Comparison of ENCODE assay signal across 1 cellular context in the genomic region with DNA sequence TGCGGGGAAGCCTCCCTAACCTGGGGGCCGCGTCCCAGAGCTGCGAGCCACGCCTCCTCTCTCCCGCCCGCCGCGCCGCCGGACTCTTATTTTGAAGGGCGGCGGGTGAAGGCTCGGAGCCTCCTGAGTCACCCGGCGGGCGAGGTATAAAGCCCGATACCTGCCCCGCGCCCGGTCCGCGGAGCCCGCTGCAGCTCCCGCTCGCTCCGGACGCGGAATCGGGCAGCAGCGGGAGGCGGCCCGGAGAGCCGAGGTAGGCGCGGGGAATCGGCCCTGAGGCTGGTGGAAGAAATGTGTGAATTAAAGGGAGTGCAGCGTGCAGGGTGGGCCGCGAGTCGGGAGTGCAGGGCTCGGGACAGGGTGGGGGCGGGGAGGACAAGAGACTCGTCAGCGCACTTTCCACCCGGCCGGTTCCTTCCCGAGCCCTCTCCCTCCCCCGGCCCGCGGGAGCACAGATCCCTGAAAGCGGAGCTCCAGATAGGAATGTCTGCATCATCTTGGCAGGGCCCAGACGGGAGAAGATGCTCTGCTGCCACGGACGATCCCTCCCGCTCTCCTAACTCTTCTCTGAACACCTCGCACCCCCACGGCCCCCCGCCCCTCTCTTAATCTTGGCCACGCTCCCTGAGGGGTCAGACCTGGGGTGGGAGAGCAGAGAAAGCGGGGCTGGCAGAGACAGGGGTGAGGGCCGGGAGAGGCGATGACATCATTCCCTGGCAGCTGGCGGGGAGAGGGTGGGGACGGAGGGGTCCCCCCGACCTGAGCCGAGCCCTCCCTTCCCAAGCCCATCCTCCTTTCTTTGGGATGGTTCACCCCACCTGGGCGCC.
TF ChIP-seq lines count a peak whose summit lies in the region.

No MANE protein-coding gene starts in this region.

TF ChIP-seq in HEK293, 187 proteins besides CTCF, POLR2A, EP300 and RAD21 (continued from another document and continues in another):
- TF ChIP-seq, protein P1, sequence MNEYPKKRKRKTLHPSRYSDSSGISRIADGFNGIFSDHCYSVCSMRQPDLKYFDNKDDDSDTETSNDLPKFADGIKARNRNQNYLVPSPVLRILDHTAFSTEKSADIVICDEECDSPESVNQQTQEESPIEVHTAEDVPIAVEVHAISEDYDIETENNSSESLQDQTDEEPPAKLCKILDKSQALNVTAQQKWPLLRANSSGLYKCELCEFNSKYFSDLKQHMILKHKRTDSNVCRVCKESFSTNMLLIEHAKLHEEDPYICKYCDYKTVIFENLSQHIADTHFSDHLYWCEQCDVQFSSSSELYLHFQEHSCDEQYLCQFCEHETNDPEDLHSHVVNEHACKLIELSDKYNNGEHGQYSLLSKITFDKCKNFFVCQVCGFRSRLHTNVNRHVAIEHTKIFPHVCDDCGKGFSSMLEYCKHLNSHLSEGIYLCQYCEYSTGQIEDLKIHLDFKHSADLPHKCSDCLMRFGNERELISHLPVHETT (tag by site-specific recombination; IDR thresholded peaks at IDR 0.05) = no peak
- peak; percentile 17; the same call in 1 of the 2 replicates for TF ChIP-seq ZNF341 (tag by site-specific recombination; IDR thresholded peaks at IDR 0.05; ENCODE audit: low read depth)
- TF ChIP-seq ZNF510 (tag by site-specific recombination; IDR thresholded peaks at IDR 0.05; ENCODE audit: insufficient replicate concordance) = no peak
- TF ChIP-seq, protein P2, sequence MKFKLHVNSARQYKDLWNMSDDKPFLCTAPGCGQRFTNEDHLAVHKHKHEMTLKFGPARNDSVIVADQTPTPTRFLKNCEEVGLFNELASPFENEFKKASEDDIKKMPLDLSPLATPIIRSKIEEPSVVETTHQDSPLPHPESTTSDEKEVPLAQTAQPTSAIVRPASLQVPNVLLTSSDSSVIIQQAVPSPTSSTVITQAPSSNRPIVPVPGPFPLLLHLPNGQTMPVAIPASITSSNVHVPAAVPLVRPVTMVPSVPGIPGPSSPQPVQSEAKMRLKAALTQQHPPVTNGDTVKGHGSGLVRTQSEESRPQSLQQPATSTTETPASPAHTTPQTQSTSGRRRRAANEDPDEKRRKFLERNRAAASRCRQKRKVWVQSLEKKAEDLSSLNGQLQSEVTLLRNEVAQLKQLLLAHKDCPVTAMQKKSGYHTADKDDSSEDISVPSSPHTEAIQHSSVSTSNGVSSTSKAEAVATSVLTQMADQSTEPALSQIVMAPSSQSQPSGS (tag by site-specific recombination; IDR thresholded peaks at IDR 0.05; ENCODE audit: low read depth) = peak; percentile 91
- TF ChIP-seq, protein P3, sequence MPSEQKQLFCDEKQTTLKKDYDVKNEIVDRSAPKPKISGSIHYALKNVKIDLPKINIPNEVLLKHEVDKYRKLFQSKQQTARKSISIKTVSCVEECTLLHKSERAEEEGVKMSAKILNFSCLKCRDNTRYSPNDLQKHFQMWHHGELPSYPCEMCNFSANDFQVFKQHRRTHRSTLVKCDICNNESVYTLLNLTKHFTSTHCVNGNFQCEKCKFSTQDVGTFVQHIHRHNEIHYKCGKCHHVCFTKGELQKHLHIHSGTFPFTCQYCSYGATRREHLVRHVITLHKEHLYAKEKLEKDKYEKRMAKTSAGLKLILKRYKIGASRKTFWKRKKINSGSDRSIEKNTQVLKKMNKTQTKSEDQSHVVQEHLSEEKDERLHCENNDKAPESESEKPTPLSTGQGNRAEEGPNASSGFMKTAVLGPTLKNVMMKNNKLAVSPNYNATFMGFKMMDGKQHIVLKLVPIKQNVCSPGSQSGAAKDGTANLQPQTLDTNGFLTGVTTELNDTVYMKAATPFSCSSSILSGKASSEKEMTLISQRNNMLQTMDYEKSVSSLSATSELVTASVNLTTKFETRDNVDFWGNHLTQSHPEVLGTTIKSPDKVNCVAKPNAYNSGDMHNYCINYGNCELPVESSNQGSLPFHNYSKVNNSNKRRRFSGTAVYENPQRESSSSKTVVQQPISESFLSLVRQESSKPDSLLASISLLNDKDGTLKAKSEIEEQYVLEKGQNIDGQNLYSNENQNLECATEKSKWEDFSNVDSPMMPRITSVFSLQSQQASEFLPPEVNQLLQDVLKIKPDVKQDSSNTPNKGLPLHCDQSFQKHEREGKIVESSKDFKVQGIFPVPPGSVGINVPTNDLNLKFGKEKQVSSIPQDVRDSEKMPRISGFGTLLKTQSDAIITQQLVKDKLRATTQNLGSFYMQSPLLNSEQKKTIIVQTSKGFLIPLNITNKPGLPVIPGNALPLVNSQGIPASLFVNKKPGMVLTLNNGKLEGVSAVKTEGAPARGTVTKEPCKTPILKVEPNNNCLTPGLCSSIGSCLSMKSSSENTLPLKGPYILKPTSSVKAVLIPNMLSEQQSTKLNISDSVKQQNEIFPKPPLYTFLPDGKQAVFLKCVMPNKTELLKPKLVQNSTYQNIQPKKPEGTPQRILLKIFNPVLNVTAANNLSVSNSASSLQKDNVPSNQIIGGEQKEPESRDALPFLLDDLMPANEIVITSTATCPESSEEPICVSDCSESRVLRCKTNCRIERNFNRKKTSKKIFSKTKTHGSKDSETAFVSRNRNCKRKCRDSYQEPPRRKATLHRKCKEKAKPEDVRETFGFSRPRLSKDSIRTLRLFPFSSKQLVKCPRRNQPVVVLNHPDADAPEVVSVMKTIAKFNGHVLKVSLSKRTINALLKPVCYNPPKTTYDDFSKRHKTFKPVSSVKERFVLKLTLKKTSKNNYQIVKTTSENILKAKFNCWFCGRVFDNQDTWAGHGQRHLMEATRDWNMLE (tag by site-specific recombination; conservative IDR thresholded peaks at IDR 0.05; ENCODE audit: low read depth) = no peak
- TF ChIP-seq ZNF114 (tag by site-specific recombination; IDR thresholded peaks at IDR 0.05) = no peak
- TF ChIP-seq ZFP37 (tag by site-specific recombination; IDR thresholded peaks at IDR 0.05) = peak; percentile 69; the same call in 1 of the 2 replicates
- TF ChIP-seq, protein P4, sequence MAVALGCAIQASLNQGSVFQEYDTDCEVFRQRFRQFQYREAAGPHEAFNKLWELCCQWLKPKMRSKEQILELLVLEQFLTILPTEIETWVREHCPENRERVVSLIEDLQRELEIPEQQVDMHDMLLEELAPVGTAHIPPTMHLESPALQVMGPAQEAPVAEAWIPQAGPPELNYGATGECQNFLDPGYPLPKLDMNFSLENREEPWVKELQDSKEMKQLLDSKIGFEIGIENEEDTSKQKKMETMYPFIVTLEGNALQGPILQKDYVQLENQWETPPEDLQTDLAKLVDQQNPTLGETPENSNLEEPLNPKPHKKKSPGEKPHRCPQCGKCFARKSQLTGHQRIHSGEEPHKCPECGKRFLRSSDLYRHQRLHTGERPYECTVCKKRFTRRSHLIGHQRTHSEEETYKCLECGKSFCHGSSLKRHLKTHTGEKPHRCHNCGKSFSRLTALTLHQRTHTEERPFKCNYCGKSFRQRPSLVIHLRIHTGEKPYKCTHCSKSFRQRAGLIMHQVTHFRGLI (tag by site-specific recombination; IDR thresholded peaks at IDR 0.05) = no peak
- TF ChIP-seq ZNF530 (tag by site-specific recombination; IDR thresholded peaks at IDR 0.05; ENCODE audit: low read depth) = no peak
- no peak for TF ChIP-seq ZNF221 (tag by site-specific recombination; IDR thresholded peaks at IDR 0.05; ENCODE audit: borderline replicate concordance)
- peak; percentile 54; the same call in 1 of the 2 replicates for TF ChIP-seq GLIS1 (tag by site-specific recombination; IDR thresholded peaks at IDR 0.05)
- TF ChIP-seq, protein P5, sequence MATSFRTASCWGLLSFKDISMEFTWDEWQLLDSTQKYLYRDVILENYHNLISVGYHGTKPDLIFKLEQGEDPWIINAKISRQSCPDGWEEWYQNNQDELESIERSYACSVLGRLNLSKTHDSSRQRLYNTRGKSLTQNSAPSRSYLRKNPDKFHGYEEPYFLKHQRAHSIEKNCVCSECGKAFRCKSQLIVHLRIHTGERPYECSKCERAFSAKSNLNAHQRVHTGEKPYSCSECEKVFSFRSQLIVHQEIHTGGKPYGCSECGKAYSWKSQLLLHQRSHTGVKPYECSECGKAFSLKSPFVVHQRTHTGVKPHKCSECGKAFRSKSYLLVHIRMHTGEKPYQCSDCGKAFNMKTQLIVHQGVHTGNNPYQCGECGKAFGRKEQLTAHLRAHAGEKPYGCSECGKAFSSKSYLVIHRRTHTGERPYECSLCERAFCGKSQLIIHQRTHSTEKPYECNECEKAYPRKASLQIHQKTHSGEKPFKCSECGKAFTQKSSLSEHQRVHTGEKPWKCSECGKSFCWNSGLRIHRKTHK (tag by site-specific recombination; IDR thresholded peaks at IDR 0.05) = no peak
- no peak for TF ChIP-seq RBAK (tag by site-specific recombination; IDR thresholded peaks at IDR 0.05)
- TF ChIP-seq, protein P6, sequence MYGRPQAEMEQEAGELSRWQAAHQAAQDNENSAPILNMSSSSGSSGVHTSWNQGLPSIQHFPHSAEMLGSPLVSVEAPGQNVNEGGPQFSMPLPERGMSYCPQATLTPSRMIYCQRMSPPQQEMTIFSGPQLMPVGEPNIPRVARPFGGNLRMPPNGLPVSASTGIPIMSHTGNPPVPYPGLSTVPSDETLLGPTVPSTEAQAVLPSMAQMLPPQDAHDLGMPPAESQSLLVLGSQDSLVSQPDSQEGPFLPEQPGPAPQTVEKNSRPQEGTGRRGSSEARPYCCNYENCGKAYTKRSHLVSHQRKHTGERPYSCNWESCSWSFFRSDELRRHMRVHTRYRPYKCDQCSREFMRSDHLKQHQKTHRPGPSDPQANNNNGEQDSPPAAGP (tag by site-specific recombination; IDR thresholded peaks at IDR 0.05) = 0 out of 2 replicates have a peak, but pooled peaks have one; percentile 31
- 0 out of 2 replicates have a peak, but pooled peaks have one; percentile 45 for TF ChIP-seq ZNF184 (tag by site-specific recombination; IDR thresholded peaks at IDR 0.05)
- no peak for TF ChIP-seq ZNF785 (tag by site-specific recombination; IDR thresholded peaks at IDR 0.05)
- no peak for TF ChIP-seq ZNF223 (tag by site-specific recombination; IDR thresholded peaks at IDR 0.05)
- no peak for TF ChIP-seq ZNF830 (tag by site-specific recombination; IDR thresholded peaks at IDR 0.05; ENCODE audit: low read depth)
- no peak for TF ChIP-seq ZNF366 (tag by site-specific recombination; conservative IDR thresholded peaks at IDR 0.05)
- TF ChIP-seq ZNF501 (tag by site-specific recombination; IDR thresholded peaks at IDR 0.05) = no peak
- TF ChIP-seq GLIS2 (tag by site-specific recombination; IDR thresholded peaks at IDR 0.05) = peak; percentile 62
- no peak for TF ChIP-seq YY2 (tag by site-specific recombination; IDR thresholded peaks at IDR 0.05)
- TF ChIP-seq ZNF23 (tag by site-specific recombination; IDR thresholded peaks at IDR 0.05; ENCODE audit: borderline replicate concordance) = no peak
- TF ChIP-seq, protein P7, sequence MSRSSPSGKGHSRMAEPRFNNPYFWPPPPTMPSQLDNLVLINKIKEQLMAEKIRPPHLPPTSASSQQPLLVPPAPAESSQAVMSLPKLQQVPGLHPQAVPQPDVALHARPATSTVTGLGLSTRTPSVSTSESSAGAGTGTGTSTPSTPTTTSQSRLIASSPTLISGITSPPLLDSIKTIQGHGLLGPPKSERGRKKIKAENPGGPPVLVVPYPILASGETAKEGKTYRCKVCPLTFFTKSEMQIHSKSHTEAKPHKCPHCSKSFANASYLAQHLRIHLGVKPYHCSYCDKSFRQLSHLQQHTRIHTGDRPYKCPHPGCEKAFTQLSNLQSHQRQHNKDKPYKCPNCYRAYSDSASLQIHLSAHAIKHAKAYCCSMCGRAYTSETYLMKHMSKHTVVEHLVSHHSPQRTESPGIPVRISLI (tag by site-specific recombination; IDR thresholded peaks at IDR 0.05) = no peak
- TF ChIP-seq ZNF335 (tag by site-specific recombination; conservative IDR thresholded peaks at IDR 0.05) = peak; percentile 46
- no peak for TF ChIP-seq ZNF654 (tag by site-specific recombination; IDR thresholded peaks at IDR 0.05; ENCODE audit: low read depth)
- TF ChIP-seq TRIM28 (IDR thresholded peaks at IDR 0.05; ENCODE audit: borderline replicate concordance, low read length) = no peak
- no peak for TF ChIP-seq ZNF24 (tag by site-specific recombination; IDR thresholded peaks at IDR 0.05)
- TF ChIP-seq ZBTB8A (tag by site-specific recombination; IDR thresholded peaks at IDR 0.05) = peak; percentile 99
- TF ChIP-seq ZSCAN23 (tag by site-specific recombination; IDR thresholded peaks at IDR 0.05) = no peak
- TF ChIP-seq MYNN (tag by site-specific recombination; IDR thresholded peaks at IDR 0.05; ENCODE audit: borderline replicate concordance) = peak; percentile 100
- TF ChIP-seq ZNF391 (tag by site-specific recombination; IDR thresholded peaks at IDR 0.05; ENCODE audit: borderline replicate concordance, low read depth) = peak; percentile 29; the same call in 1 of the 2 replicates
- TF ChIP-seq ZNF112 (tag by site-specific recombination; IDR thresholded peaks at IDR 0.05) = no peak
- peak; percentile 38; the same call in 1 of the 2 replicates for TF ChIP-seq ZNF561 (tag by site-specific recombination; IDR thresholded peaks at IDR 0.05; ENCODE audit: borderline replicate concordance)
- TF ChIP-seq HOXC10 (CRISPR knock-in tag; IDR thresholded peaks at IDR 0.05) = no peak
- no peak for TF ChIP-seq ZNF311 (tag by site-specific recombination; IDR thresholded peaks at IDR 0.05; ENCODE audit: borderline replicate concordance)
- no peak for TF ChIP-seq OVOL3 (tag by site-specific recombination; IDR thresholded peaks at IDR 0.05)
- peak; percentile 16; the same call in 1 of the 2 replicates for TF ChIP-seq ZNF324 (tag by site-specific recombination; IDR thresholded peaks at IDR 0.05)
- no peak for TF ChIP-seq ZNF37A (tag by site-specific recombination; IDR thresholded peaks at IDR 0.05)
- TF ChIP-seq GLI2 (tag by site-specific recombination; IDR thresholded peaks at IDR 0.05; ENCODE audit: borderline replicate concordance, low read depth) = no peak
- TF ChIP-seq ZNF19 (tag by site-specific recombination; IDR thresholded peaks at IDR 0.05; ENCODE audit: low read depth) = no peak
- TF ChIP-seq, protein P8, sequence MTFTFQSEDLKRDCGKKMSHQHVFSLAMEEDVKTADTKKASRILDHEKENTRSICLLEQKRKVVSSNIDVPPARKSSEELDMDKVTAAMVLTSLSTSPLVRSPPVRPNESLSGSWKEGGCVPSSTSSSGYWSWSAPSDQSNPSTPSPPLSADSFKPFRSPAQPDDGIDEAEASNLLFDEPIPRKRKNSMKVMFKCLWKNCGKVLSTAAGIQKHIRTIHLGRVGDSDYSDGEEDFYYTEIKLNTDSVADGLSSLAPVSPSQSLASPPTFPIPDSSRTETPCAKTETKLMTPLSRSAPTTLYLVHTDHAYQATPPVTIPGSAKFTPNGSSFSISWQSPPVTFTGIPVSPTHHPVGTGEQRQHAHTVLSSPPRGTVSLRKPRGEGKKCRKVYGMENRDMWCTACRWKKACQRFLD (tag by site-specific recombination; IDR thresholded peaks at IDR 0.05) = no peak
